Comparison of ENCODE assay signal across 10 cellular contexts in genomic region chr5:45454114-45454513, GRCh38.
A peak's percentile ranks its signal among the peaks of the same experiment; 100 is the strongest.
DNase-seq lines count a peak whose midpoint lies in the region; TF ChIP-seq lines count a peak whose summit lies in the region.
"Had no signal": no experiment of that assay in that cellular context is flagged by ENCODE, and none has a peak within 500 bp of the region (broad histone marks: within the 10 kb centered on the region; RNA-seq: fewer than 3 reads in every experiment).

No MANE protein-coding gene starts in this region.

- H3K27ac ChIP-seq in endodermal cell (ENCODE audit: low read depth, low read length), result no peak overlapping the region
- H3K27ac ChIP-seq: VCaP had no signal

- H3K27me3 ChIP-seq in endodermal cell (ENCODE audit: control insufficient read depth, insufficient read depth, low read length, poor library complexity, severe bottlenecking), result no peaks in the 10 kb centered on the region

- H3K9me3 ChIP-seq in endodermal cell (ENCODE audit: control insufficient read depth, low read length), result no peaks in the 10 kb centered on the region

- no peaks in the 10 kb centered on the region for H3K27me3 Mint-ChIP-seq in endodermal cell (ENCODE audit: insufficient read depth)

- no peak overlapping the region for H3K4me3 Mint-ChIP-seq in endodermal cell

- H3K27ac Mint-ChIP-seq in endodermal cell, result no peak overlapping the region

- H3K4me3 ChIP-seq in endodermal cell (ENCODE audit: low read length), result no peak overlapping the region

- DNase-seq in NCI-H1694 (lab: John Stamatoyannopoulos, UW) (peak; percentile 2), NCI-H1694 treated with DMSO at 0.1 percent for 48 hours (lab: John Stamatoyannopoulos, UW) (no peak), NCI-H2029 (lab: John Stamatoyannopoulos, UW) (peak; percentile 55), endodermal cell (peak; percentile 65), putamen (ENCODE audit: low spot score) (peak; percentile 40), NCI-H2227 (lab: John Stamatoyannopoulos, UW; ENCODE audit: unreplicated experiment) (no peak), erythroblast (lab: John Stamatoyannopoulos, UW) (no peak), AML-193 (lab: John Stamatoyannopoulos, UW) (no peak)
- DNase-seq: stimulated activated CD4-positive, alpha-beta T cell treated with anti-CD3 and anti-CD28 coated beads, Interleukin-4, amount 100 ng/mL, for 1 hour had no signal

- H3K36me3 ChIP-seq in endodermal cell (ENCODE audit: control insufficient read depth, insufficient read depth, low read length), result no peaks in the 10 kb centered on the region

- H3K4me1 Mint-ChIP-seq in endodermal cell, result no peaks in the 10 kb centered on the region

- no peaks in the 10 kb centered on the region for H3K4me1 ChIP-seq in endodermal cell (ENCODE audit: control insufficient read depth, insufficient read depth, low read length)

- no peak for TF ChIP-seq CTCF in endodermal cell (conservative IDR thresholded peaks at IDR 0.05)

- H3K9ac ChIP-seq in endodermal cell (ENCODE audit: extremely low read depth, low read length, poor library complexity, severe bottlenecking), result no peak overlapping the region

- TF ChIP-seq POLR2A in erythroblast (IDR thresholded peaks at IDR 0.05; ENCODE audit: low read length), result no peak

- 79 to 88% methylated on average over 2 to 4 of the region's 4 CpGs for WGBS in endodermal cell (ENCODE audit: insufficient coverage in 1 of 2, insufficient read length in 1 of 2), 2 experiments

- no peaks in the 10 kb centered on the region for H3K36me3 Mint-ChIP-seq in endodermal cell (ENCODE audit: low read depth)

- no peaks in the 10 kb centered on the region for H3K9me3 Mint-ChIP-seq in endodermal cell

Comparison
In these comparisons a context has a peak if more than half of its experiments do, and no peak if none do; other contexts are left out.
1. DNase-seq: peak in NCI-H1694 (single experiment), NCI-H2029 (single experiment), endodermal cell (single experiment) and putamen (single experiment); none in NCI-H1694 treated with DMSO at 0.1 percent for 48 hours (single experiment), NCI-H2227 (single experiment), erythroblast (0 of 2) and AML-193 (0 of 2).